10 cellular contexts compared by ENCODE assay signal in genomic region chr15:40957581-40958051, GRCh38. TPM values are rescaled to one million over a fixed set of nuclear protein-coding genes. Genes with fewer than 3 reads are reported as not detected.
A peak's percentile ranks its signal among the peaks of the same experiment; 100 is the strongest.
DNase-seq lines count a peak whose midpoint lies in the region; ATAC-seq and TF ChIP-seq lines count a peak whose summit lies in the region.
"Had no signal": no experiment of that assay in that cellular context is flagged by ENCODE, and none has a peak within 500 bp of the region (broad histone marks: within the 10 kb centered on the region; RNA-seq: fewer than 3 reads in every experiment).

No MANE protein-coding gene starts in this region.

- TF ChIP-seq POLR2A in GM15510 (IDR thresholded peaks at IDR 0.05; ENCODE audit: borderline replicate concordance, extremely low read depth, insufficient read length) (peak; percentile 23), sigmoid colon (IDR thresholded peaks at IDR 0.05) (no peak)

- DNase-seq in NCI-H524 (lab: John Stamatoyannopoulos, UW), result peak; percentile 42 to 79
- peak; percentile 19 for DNase-seq in fibroblast of the aortic adventitia (ENCODE audit: low read depth)
- DNase-seq in sigmoid colon, result peak; percentile 96
- no peak for DNase-seq in stimulated activated CD4-positive, alpha-beta T cell treated with anti-CD3 and anti-CD28 coated beads, Interleukin-4, amount 100 ng/mL, for 1 hour
- DNase-seq in Kasumi-1 (lab: John Stamatoyannopoulos, UW), result no peak
- DNase-seq: activated CD4-positive, CD25-positive, alpha-beta regulatory T cell treated with anti-CD3 and anti-CD28 coated beads, Interleukin-2, amount 50 U/mL, for 72 hours had no signal

- H3K4me3 ChIP-seq in fibroblast of the aortic adventitia (ENCODE audit: low read depth, low read length), result no peak overlapping the region
- no peak overlapping the region for H3K4me3 ChIP-seq in sigmoid colon
- H3K4me3 ChIP-seq: vagina had no signal

- no peaks in the 10 kb centered on the region for H3K9me3 ChIP-seq in sigmoid colon
- H3K9me3 ChIP-seq: vagina had no signal

- H3K4me1 ChIP-seq in sigmoid colon, result peaks cover 0 to 46% (median 31%) of the 10 kb centered on the region in 4 donors

- intact Hi-C loops in sigmoid colon (cut with DNase I), result loop anchor here (5.0 kb wide), 2 partner anchors 50 to 275 kb away; partner anchors contain the start of genes CHP1 and EXD1

- 32 to 66% methylated on average over 9 of the region's 9 CpGs for WGBS in sigmoid colon, 2 donors

- H3K27me3 ChIP-seq in sigmoid colon, result no peaks in the 10 kb centered on the region
- H3K27me3 ChIP-seq: vagina had no signal

- peak overlapping the region; percentile 44 to 91 (median 82) for H3K27ac ChIP-seq in sigmoid colon
- H3K27ac ChIP-seq: vagina had no signal

- peak in 2 of 4 donors; percentile 36 to 59 for TF ChIP-seq EP300 in sigmoid colon (IDR thresholded peaks at IDR 0.05)

- TF ChIP-seq CTCF in fibroblast of the aortic adventitia (IDR thresholded peaks at IDR 0.05; ENCODE audit: insufficient read depth, low read length) (no peak), sigmoid colon (IDR thresholded peaks at IDR 0.05) (no peak)

- no peaks in the 10 kb centered on the region for H3K36me3 ChIP-seq in sigmoid colon
- H3K36me3 ChIP-seq: vagina had no signal

- ATAC-seq in HG03139 (IDR thresholded peaks at IDR 0.05; ENCODE audit: unreplicated experiment), result no peak
- no peak for ATAC-seq in esophagus mucosa

RNA-seq across cellular contexts. Expression of gene CHAC1, which starts 4.3 kb away (rescaled TPM):
- 4.7 and 11.4 TPM in 2 replicates for total RNA-seq in fibroblast of the aortic adventitia (ENCODE audit: low replicate concordance)
- 1 to 10 TPM in 3 of 4 donors, under 1 TPM in 1; 0.66 to 3.1 (median 2.4) TPM for total RNA-seq in sigmoid colon
- 10 to 100 TPM in 1 of 3 donors, 1 to 10 TPM in 2; 3.0 to 31.4 (median 8.3) TPM for polyA plus RNA-seq in sigmoid colon
- 31.8 TPM for total RNA-seq in esophagus mucosa

RNA-seq across cellular contexts. Expression of gene DLL4, which starts 28.5 kb away (rescaled TPM):
- total RNA-seq in fibroblast of the aortic adventitia (ENCODE audit: low replicate concordance) (0.08 and 0.09 TPM in 2 replicates), sigmoid colon (1 to 10 TPM; 3.5 to 5.4 (median 4.6) TPM), esophagus mucosa (1.1 TPM)
- 10 to 100 TPM in 1 of 3 donors, 1 to 10 TPM in 2; 1.6 to 12.2 (median 3.6) TPM for polyA plus RNA-seq in sigmoid colon

Comparison
In these comparisons a context has a peak if more than half of its experiments do, and no peak if none do; other contexts are left out.
1. DNase-seq: peak in NCI-H524 (2 of 2), fibroblast of the aortic adventitia (single experiment) and sigmoid colon (single experiment); none in stimulated activated CD4-positive, alpha-beta T cell treated with anti-CD3 and anti-CD28 coated beads, Interleukin-4, amount 100 ng/mL, for 1 hour (single experiment) and Kasumi-1 (0 of 2).